ENCODE assay signal across 22 cellular contexts in genomic region chr14:101301011-101301410, GRCh38.
DNase-seq lines count a peak whose midpoint lies in the region; FAIRE-seq and TF ChIP-seq lines count a peak whose summit lies in the region.
"Had no signal": no experiment of that assay in that cellular context is flagged by ENCODE, and none has a peak within 500 bp of the region (broad histone marks: within the 10 kb centered on the region; RNA-seq: fewer than 3 reads in every experiment).

No MANE protein-coding gene starts in this region.

- H3K9me3 Mint-ChIP-seq in H9: peaks cover 20 to 22% of the 10 kb centered on the region in 2 experiments

- CTCF ChIA-PET in H1 (lab: Charles Lee; ENCODE audit: partially characterized antibody): interaction anchor here (0.8 to 0.9 kb wide), 2 partner anchors 21 to 97 kb away, joined by 4 to 5 read pairs; no protein-coding TSS in a partner anchor

- H3K23ac ChIP-seq in H9 (ENCODE audit: insufficient read length, low read depth, low read length) (no peak overlapping the region), H1 (ENCODE audit: insufficient read length) (no peak overlapping the region)

- H3K27ac Mint-ChIP-seq in H9: peak overlapping the region; percentile 4 to 87 (median 24); a peak in 4 of 7 replicates
- H3K27ac Mint-ChIP-seq: IgD-negative memory B cell had no signal

- peaks cover 6% of the 10 kb centered on the region; the same call in 1 of the 2 replicates for H3K4me1 ChIP-seq in H9 (ENCODE audit: insufficient read depth, low read length)
- H3K4me1 ChIP-seq in H1 (replicated peaks in 1 of 4; ENCODE audit: control insufficient read depth in 3 of 4, insufficient read depth in 4 of 4, low read length in 3 of 4): peaks cover 0 to 2% (median under 1%) of the 10 kb centered on the region in 4 experiments; a peak in 3 of 7 replicates
- peaks cover 17% of the 10 kb centered on the region for H3K4me1 ChIP-seq in iPS-20b (ENCODE audit: insufficient read depth, low read length)
- H3K4me1 ChIP-seq: BE2C had no signal

- H2BK12ac ChIP-seq in H9 (ENCODE audit: insufficient read length, low read depth, low read length) (no peak overlapping the region), H1 (ENCODE audit: low read depth, low read length) (peak overlapping the region; percentile 14)

- TF ChIP-seq CTCF in H9 (conservative IDR thresholded peaks at IDR 0.05): no peak
- no peak for TF ChIP-seq CTCF in H1 (IDR thresholded peaks at IDR 0.05; ENCODE audit: control extremely low read depth in 1 of 3, insufficient read depth in 1 of 3, low read depth in 1 of 3, low read length in 3 of 3)

- H3K4me2 ChIP-seq in H9 (ENCODE audit: insufficient read depth, insufficient read length, low read length): no peak overlapping the region
- peak overlapping the region; percentile 22 to 29; a peak in 3 of 4 replicates for H3K4me2 ChIP-seq in H1 (ENCODE audit: insufficient read depth in 1 of 2, low read depth in 2 of 2, low read length in 2 of 2)
- H3K4me2 ChIP-seq: SK-N-SH had no signal

- H3K4me1 Mint-ChIP-seq in H9: peaks cover 23% of the 10 kb centered on the region in 2 experiments

- H4K5ac ChIP-seq in H9 (ENCODE audit: insufficient read length, low read depth, low read length) (no peak overlapping the region), H1 (ENCODE audit: insufficient read length, low read depth, low read length) (no peak overlapping the region)

- no peak for DNase-seq in H9
- DNase-seq in H1 (ENCODE audit: low read depth in 1 of 2, low spot score in 2 of 2): no peak
- DNase-seq in substantia nigra (lab: John Stamatoyannopoulos, UW): no peak
- no peak for DNase-seq in stimulated activated CD4-positive, alpha-beta T cell treated with anti-CD3 and anti-CD28 coated beads, Interleukin-2, amount 100 ng/mL, for 48 hours
- DNase-seq in glomerular visceral epithelial cell (ENCODE audit: extremely low spot score): no peak
- DNase-seq in NCI-H748 (lab: John Stamatoyannopoulos, UW; ENCODE audit: unreplicated experiment): no peak
- DNase-seq: BE2C; DMS79; GOT3; NCI-H1105; NCI-H146; NCI-H2029; NCI-H2227 treated with DMSO at 0.1 percent for 48 hours; NCI-H510A treated with DMSO at 0.1 percent for 48 hours; NCI-H774; NK-92 treated with Interleukin-12 subunit alpha and Interleukin-12 subunit beta, amount 100 ng/mL, for 24 hours; SIG-M5; SK-N-SH had no signal

- peaks cover 12 to 22% (median 14%) of the 10 kb centered on the region in 3 experiments for H3K36me3 Mint-ChIP-seq in H9 (ENCODE audit: insufficient read depth in 1 of 3, low read depth in 3 of 3)
- H3K36me3 Mint-ChIP-seq: IgD-negative memory B cell had no signal

- WGBS in H9 (ENCODE audit: extremely low coverage, insufficient read length, low lambda C conversion rate): no CpG with 5 or more reads among the region's 2 CpGs
- 64% methylated on average over 2 of the region's 2 CpGs; no CpG with 5 or more reads in 1 of the 2 experiments for WGBS in H1 (ENCODE audit: extremely low coverage in 1 of 2, insufficient coverage in 1 of 2, insufficient read length in 1 of 2, insufficient replicate concordance in 2 of 2, low coverage in 1 of 2, low lambda C conversion rate in 2 of 2, missing lambda C conversion rate in 1 of 2), 2 experiments

- H3K27ac ChIP-seq in H9 (ENCODE audit: insufficient read length, low read depth, low read length) (peak overlapping the region; percentile 6), H1 (ENCODE audit: low read depth, low read length) (no peak overlapping the region; the same call in 1 of the 2 replicates), iPS-20b (ENCODE audit: low read length) (peak overlapping the region; percentile 18), substantia nigra (ENCODE audit: low read depth, low read length, poor library complexity, severe bottlenecking) (no peak overlapping the region)
- H3K27ac ChIP-seq: HL-60 had no signal

- no peak overlapping the region for H3K18ac ChIP-seq in H9 (ENCODE audit: insufficient read length, low read depth, low read length)
- no peak overlapping the region for H3K18ac ChIP-seq in H1 (ENCODE audit: extremely low read depth, low read length)

- H3K79me1 ChIP-seq in H9 (ENCODE audit: insufficient read depth, low read depth, low read length, poor library complexity, severe bottlenecking) (no peaks in the 10 kb centered on the region), H1 (ENCODE audit: low read depth, low read length) (no peaks in the 10 kb centered on the region)

- no peak overlapping the region for H3K4me3 Mint-ChIP-seq in H9
- H3K4me3 Mint-ChIP-seq: IgD-negative memory B cell had no signal

- H3K23me2 ChIP-seq in H9 (ENCODE audit: insufficient read length, low read depth, low read length, poor library complexity, severe bottlenecking): no peaks in the 10 kb centered on the region
- no peaks in the 10 kb centered on the region for H3K23me2 ChIP-seq in H1 (ENCODE audit: low read depth, low read length)

- H2AK5ac ChIP-seq in H9 (ENCODE audit: insufficient read length, low read length) (no peak overlapping the region), H1 (ENCODE audit: low read depth, low read length) (no peak overlapping the region)

- no peak overlapping the region for H2AFZ ChIP-seq in H9 (ENCODE audit: low read length)
- peak overlapping the region; percentile 20; the same call in 1 of the 2 replicates for H2AFZ ChIP-seq in H1 (ENCODE audit: low read length)

- no peak overlapping the region for H3K9ac ChIP-seq in H9 (ENCODE audit: extremely low read depth, insufficient read length, low read length)
- no peak overlapping the region for H3K9ac ChIP-seq in H1 (replicated peaks in 1 of 4; ENCODE audit: extremely low read depth in 1 of 4, low read depth in 3 of 4, low read length in 3 of 4)
- H3K9ac ChIP-seq in iPS-20b (ENCODE audit: low read depth, low read length): peak overlapping the region; percentile 58; the same call in 1 of the 2 replicates
- H3K9ac ChIP-seq: SK-N-SH had no signal

- H2BK120ac ChIP-seq in H9 (ENCODE audit: low read depth, low read length, poor library complexity, severe bottlenecking) (no peak overlapping the region), H1 (replicated peaks; ENCODE audit: low read depth, low read length) (peak overlapping the region; percentile 13)

- TF ChIP-seq RAD21 in H1 (IDR thresholded peaks at IDR 0.05 in 1 of 2, conservative IDR thresholded peaks at IDR 0.05 in 1 of 2; ENCODE audit: low read depth in 2 of 2, low read length in 2 of 2): no peak

- no peaks in the 10 kb centered on the region; a peak in 1 of 8 replicates for H3K36me3 ChIP-seq in H1 (ENCODE audit: control insufficient read depth in 2 of 4, insufficient read depth in 4 of 4, low read length in 3 of 4)
- H3K36me3 ChIP-seq in iPS-20b (ENCODE audit: insufficient read depth, low read depth, low read length): no peaks in the 10 kb centered on the region
- H3K36me3 ChIP-seq: BE2C had no signal

- H3K79me2 ChIP-seq in H9 (ENCODE audit: insufficient read depth, low read length) (no peaks in the 10 kb centered on the region), H1 (ENCODE audit: control insufficient read depth in 1 of 2, insufficient read depth in 2 of 2, low read length in 2 of 2) (no peaks in the 10 kb centered on the region)

- POLR2A ChIA-PET in H1 (lab: Charles Lee; ENCODE audit: partially characterized antibody): no interaction called here

- TF ChIP-seq EP300 in H1 (IDR thresholded peaks at IDR 0.05; ENCODE audit: borderline replicate concordance in 1 of 2, low read depth in 2 of 2, low read length in 2 of 2): no peak

- no peak overlapping the region for H3K14ac ChIP-seq in H9 (ENCODE audit: insufficient read depth, low read length)
- no peak overlapping the region for H3K14ac ChIP-seq in H1 (ENCODE audit: insufficient read length)

- no peak overlapping the region for H3T11ph ChIP-seq in H9 (ENCODE audit: low read length)

- H2BK20ac ChIP-seq in H9 (ENCODE audit: low read depth, low read length, poor library complexity, severe bottlenecking) (no peak overlapping the region), H1 (ENCODE audit: low read length) (no peak overlapping the region)

- H2BK15ac ChIP-seq in H9 (ENCODE audit: low read depth, low read length) (no peak overlapping the region), H1 (ENCODE audit: low read length) (no peak overlapping the region)

- H2BK5ac ChIP-seq in H9 (ENCODE audit: insufficient read length, low read length) (no peak overlapping the region), H1 (ENCODE audit: low read depth, low read length) (no peak overlapping the region)

- H4K8ac ChIP-seq in H9 (replicated peaks; ENCODE audit: insufficient read length, low read depth, low read length): no peak overlapping the region
- H4K8ac ChIP-seq in H1 (ENCODE audit: extremely low read depth, insufficient read depth, low read length): no peak overlapping the region

- H3K4me3 ChIP-seq in H1 (ENCODE audit: extremely low read depth in 1 of 4, insufficient read depth in 2 of 4, low read depth in 3 of 4, low read length in 4 of 4) (peak overlapping the region in 1 of 4 experiments; percentile 2; a peak in 1 of 8 replicates), iPS-20b (ENCODE audit: low read length) (peak overlapping the region; percentile 50; the same call in 1 of the 2 replicates)
- H3K4me3 ChIP-seq: GM12878 had no signal

- H4K91ac ChIP-seq in H9 (ENCODE audit: insufficient read length, low read depth, low read length) (no peak overlapping the region), H1 (replicated peaks; ENCODE audit: insufficient read length, low read length) (no peak overlapping the region)

- H3K27me3 ChIP-seq in H9 (ENCODE audit: insufficient read depth, low read length) (no peaks in the 10 kb centered on the region), H1 (replicated peaks in 1 of 4; ENCODE audit: control insufficient read depth in 3 of 4, extremely low read depth in 1 of 4, insufficient read depth in 3 of 4, low read length in 3 of 4) (no peaks in the 10 kb centered on the region), iPS-20b (ENCODE audit: insufficient read depth, low read length) (no peaks in the 10 kb centered on the region)

- no peaks in the 10 kb centered on the region for H3K27me3 Mint-ChIP-seq in H9 (ENCODE audit: low read depth)
- H3K27me3 Mint-ChIP-seq: IgD-negative memory B cell had no signal

- H3K9me3 ChIP-seq in H9 (ENCODE audit: control insufficient read depth, low read depth, low read length): no peaks in the 10 kb centered on the region
- peaks cover 0 to 16% of the 10 kb centered on the region in 2 experiments; a peak in 3 of 4 replicates for H3K9me3 ChIP-seq in H1 (ENCODE audit: insufficient read depth in 2 of 2, low read depth in 1 of 2, low read length in 1 of 2)
- H3K9me3 ChIP-seq in iPS-20b (ENCODE audit: insufficient read depth, low read depth, low read length): peaks cover 23% of the 10 kb centered on the region
- H3K9me3 ChIP-seq: BE2C, SK-N-SH had no signal

- H4K20me1 ChIP-seq in H9 (ENCODE audit: control insufficient read depth, insufficient read depth, insufficient read length): no peaks in the 10 kb centered on the region
- no peaks in the 10 kb centered on the region for H4K20me1 ChIP-seq in H1 (replicated peaks in 1 of 2; ENCODE audit: control insufficient read depth in 1 of 2, insufficient read depth in 2 of 2, low read length in 2 of 2)

- no peak for FAIRE-seq in H1 (lab: Jason Lieb, UNC)
- FAIRE-seq: GM12878 had no signal

- H3K56ac ChIP-seq in H9 (ENCODE audit: insufficient read length, low read depth, low read length) (no peak overlapping the region), H1 (replicated peaks; ENCODE audit: insufficient read length, low read depth, low read length) (no peak overlapping the region)

- H3K4ac ChIP-seq in H9 (ENCODE audit: low read depth, low read length): no peak overlapping the region
- H3K4ac ChIP-seq in H1 (replicated peaks; ENCODE audit: insufficient read length, low read depth, low read length): no peak overlapping the region

- no peak for TF ChIP-seq POLR2A in H1 (IDR thresholded peaks at IDR 0.05; ENCODE audit: control extremely low read depth in 1 of 2, low read depth in 2 of 2, low read length in 2 of 2)

Comparison
In these comparisons a context has a peak if more than half of its experiments do, and no peak if none do; other contexts are left out.
1. H3K27ac ChIP-seq: peak in H9 (single experiment) and iPS-20b (single experiment); none in H1 (single experiment) and substantia nigra (single experiment).